ENCODE assay signal across 8 cellular contexts in genomic region chr21:45923146-45923545, GRCh38. TPM values are rescaled to one million over a fixed set of nuclear protein-coding genes. Genes with fewer than 3 reads are reported as not detected.
A peak's percentile ranks its signal among the peaks of the same experiment; 100 is the strongest.
DNase-seq lines count a peak whose midpoint lies in the region; ATAC-seq and TF ChIP-seq lines count a peak whose summit lies in the region.

No MANE protein-coding gene starts in this region.

- ATAC-seq in activated T-cell treated with anti-CD3 and anti-CD28 coated beads, Interleukin-2, amount 50 U/mL, for 72 hours (replicated peaks in 1 of 2), result peak; percentile 45 to 65
- ATAC-seq in GM19395 (IDR thresholded peaks at IDR 0.05; ENCODE audit: unreplicated experiment), result no peak

- H3K4me3 ChIP-seq in NT2/D1 (ENCODE audit: insufficient read length, low read depth), result no peak overlapping the region
- no peak overlapping the region for H3K4me3 ChIP-seq in fibroblast of the aortic adventitia (ENCODE audit: low read depth, low read length)

- no peak overlapping the region for H3K9ac ChIP-seq in NT2/D1 (ENCODE audit: insufficient read length, low read depth)

- no peak overlapping the region for H3K4me3 Mint-ChIP-seq in activated T-cell treated with anti-CD3 and anti-CD28 coated beads, Interleukin-2, amount 50 U/mL, for 72 hours

- H3K27me3 ChIP-seq in NT2/D1 (ENCODE audit: insufficient read depth, insufficient read length), result peaks cover 2% of the 10 kb centered on the region

- no peaks in the 10 kb centered on the region for H3K4me1 ChIP-seq in NT2/D1 (ENCODE audit: insufficient read depth, insufficient read length)

- H3K9me3 Mint-ChIP-seq in activated T-cell treated with anti-CD3 and anti-CD28 coated beads, Interleukin-2, amount 50 U/mL, for 72 hours, result no peaks in the 10 kb centered on the region

- H3K27me3 Mint-ChIP-seq in activated T-cell treated with anti-CD3 and anti-CD28 coated beads, Interleukin-2, amount 50 U/mL, for 72 hours (ENCODE audit: low read depth), result no peaks in the 10 kb centered on the region

- peaks cover 14% of the 10 kb centered on the region for H3K4me1 Mint-ChIP-seq in activated T-cell treated with anti-CD3 and anti-CD28 coated beads, Interleukin-2, amount 50 U/mL, for 72 hours (ENCODE audit: low read depth)

- TF ChIP-seq CTCF in fibroblast of the aortic adventitia (IDR thresholded peaks at IDR 0.05; ENCODE audit: insufficient read depth, low read length), result peak; percentile 100

- peaks cover 0 to 2% of the 10 kb centered on the region in 2 donors for H3K36me3 Mint-ChIP-seq in activated T-cell treated with anti-CD3 and anti-CD28 coated beads, Interleukin-2, amount 50 U/mL, for 72 hours (ENCODE audit: insufficient read depth in 2 of 2)

- no peaks in the 10 kb centered on the region for H3K36me3 ChIP-seq in NT2/D1 (ENCODE audit: insufficient read depth, insufficient read length, low read length)

- no peak overlapping the region for H3K27ac Mint-ChIP-seq in activated T-cell treated with anti-CD3 and anti-CD28 coated beads, Interleukin-2, amount 50 U/mL, for 72 hours

- peak; percentile 12 for DNase-seq in GM04503 (ENCODE audit: low read depth)
- DNase-seq in NT2/D1 (ENCODE audit: low read depth, low spot score), result peak; percentile 85
- DNase-seq in activated T-cell treated with anti-CD3 and anti-CD28 coated beads, Interleukin-2, amount 50 U/mL, for 72 hours, result peak; percentile 51 to 68
- DNase-seq in fibroblast of the aortic adventitia (ENCODE audit: low read depth), result peak; percentile 87
- DNase-seq in non-pigmented ciliary epithelial cell (ENCODE audit: low read depth), result peak; percentile 30
- DNase-seq in stromal cell of bone marrow (ENCODE audit: low read depth), result peak; percentile 57
- no peak for DNase-seq in NCI-H1105 treated with DMSO at 0.1 percent for 48 hours (lab: John Stamatoyannopoulos, UW)

- H3K9me3 ChIP-seq in NT2/D1 (ENCODE audit: insufficient read depth, low read length), result peaks cover 5% of the 10 kb centered on the region; the same call in 1 of the 2 replicates

RNA-seq across cellular contexts. Expression of gene COL6A1, which starts 58.4 kb away (rescaled TPM):
- 1 to 10 TPM; 1.7 to 2.8 TPM for total RNA-seq in activated T-cell treated with anti-CD3 and anti-CD28 coated beads, Interleukin-2, amount 50 U/mL, for 72 hours
- total RNA-seq in fibroblast of the aortic adventitia (ENCODE audit: low replicate concordance), result 1,082 and 1,517 TPM in 2 replicates

Comparison
In these comparisons a context has a peak if more than half of its experiments do, and no peak if none do; other contexts are left out.
1. RNA of gene COL6A1, which starts 58.4 kb away (total RNA-seq): 1,082 to 1,517 TPM in fibroblast of the aortic adventitia; 1.7 to 2.8 TPM in activated T-cell treated with anti-CD3 and anti-CD28 coated beads, Interleukin-2, amount 50 U/mL, for 72 hours; every median in the first group is over 100 times any median in the second.